Comparison of ENCODE assay signal across 7 cellular contexts in the genomic region with DNA sequence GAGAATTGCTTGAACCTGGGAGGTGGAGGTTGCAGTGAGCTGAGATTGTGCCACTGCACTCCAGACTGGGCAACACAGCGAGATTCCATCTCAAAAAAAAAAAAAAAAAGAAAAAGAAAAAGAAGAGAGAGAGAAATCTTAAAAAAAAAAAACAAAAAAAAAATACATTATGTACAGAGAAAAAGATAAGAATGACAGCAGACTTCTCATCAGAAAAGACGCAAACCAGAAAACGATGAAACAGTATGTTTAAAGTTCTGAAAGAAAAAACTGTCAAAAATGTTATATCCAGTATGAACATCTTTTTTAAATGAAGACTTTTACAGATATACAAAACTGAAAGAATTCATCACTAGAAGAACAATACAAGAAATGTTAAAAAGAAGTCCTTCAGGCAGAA.
"Had no signal": no experiment of that assay in that cellular context is flagged by ENCODE, and none has a peak within 500 bp of the region (broad histone marks: within the 10 kb centered on the region; RNA-seq: fewer than 3 reads in every experiment).

No MANE protein-coding gene starts in this region.

- DNase-seq: GDM1, GF-D8 had no signal

- ATAC-seq: GM12878 had no signal

- H3K4me3 ChIP-seq: GM12878 had no signal

- FAIRE-seq: GM12878, GM12891, GM12892, GM18507, GM19239 had no signal
